In the genomic region with DNA sequence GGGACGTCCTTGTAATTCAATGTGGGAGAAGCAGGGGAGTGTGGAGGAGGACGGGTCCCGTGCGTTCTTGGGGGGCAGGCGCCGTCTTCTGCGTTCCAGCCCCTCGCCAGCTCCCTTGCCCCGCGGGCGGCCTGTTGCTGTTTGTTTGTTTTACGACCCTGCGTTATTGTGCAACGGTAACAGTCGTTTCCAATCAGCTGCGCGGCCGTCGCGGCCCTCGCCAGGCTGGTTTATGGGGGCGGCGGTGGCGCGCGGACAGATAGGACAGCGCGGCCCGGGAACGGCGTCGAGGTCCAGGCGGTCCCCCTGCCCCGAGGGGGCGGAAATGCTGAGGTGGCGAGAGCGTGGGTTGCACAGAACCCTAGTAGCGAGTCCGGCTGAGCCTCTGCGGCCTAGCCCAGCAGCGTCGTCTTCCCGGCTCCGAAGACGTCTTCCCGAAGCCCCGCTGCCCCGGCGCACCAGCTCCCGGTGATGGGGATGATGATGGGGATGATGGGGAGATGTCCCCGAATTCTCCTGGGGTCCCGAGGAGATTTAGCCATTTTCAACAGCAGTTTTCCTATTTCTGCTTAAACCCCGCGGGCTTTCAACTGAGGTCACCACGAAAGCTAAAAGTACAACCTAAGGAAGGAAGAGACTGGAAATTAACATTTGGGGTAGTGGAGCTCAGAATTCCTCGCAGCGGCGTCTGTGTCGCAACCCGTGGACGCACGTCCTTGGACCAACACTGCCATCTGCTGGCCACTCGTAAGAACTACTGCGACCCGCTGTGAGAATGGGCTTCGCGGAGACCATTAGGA, we compare ENCODE assay signal across 1 cellular context.
TF ChIP-seq lines count a peak whose summit lies in the region.

No MANE protein-coding gene starts in this region.

TF ChIP-seq in HepG2, 621 proteins besides CTCF, POLR2A, EP300 and RAD21 (continued from another document):
- peak; percentile 47; the same call in 1 of the 2 replicates for TF ChIP-seq ZBTB33 (CRISPR knock-in tag; IDR thresholded peaks at IDR 0.05)
- TF ChIP-seq ZNF263 (CRISPR knock-in tag; IDR thresholded peaks at IDR 0.05), result peak; percentile 51; the same call in 1 of the 2 replicates
- TF ChIP-seq ZNF350 (CRISPR knock-in tag; IDR thresholded peaks at IDR 0.05; ENCODE audit: borderline replicate concordance, low read depth), result no peak
- TF ChIP-seq ZNF205 (CRISPR knock-in tag; IDR thresholded peaks at IDR 0.05), result no peak
- 0 out of 2 replicates have a peak, but pooled peaks have one; percentile 5 for TF ChIP-seq BATF2 (CRISPR knock-in tag; IDR thresholded peaks at IDR 0.05)
- peak; percentile 38 for TF ChIP-seq TEAD3 (CRISPR knock-in tag; optimal IDR thresholded peaks at IDR 0.05; ENCODE audit: borderline replicate concordance)
- TF ChIP-seq, protein P1, sequence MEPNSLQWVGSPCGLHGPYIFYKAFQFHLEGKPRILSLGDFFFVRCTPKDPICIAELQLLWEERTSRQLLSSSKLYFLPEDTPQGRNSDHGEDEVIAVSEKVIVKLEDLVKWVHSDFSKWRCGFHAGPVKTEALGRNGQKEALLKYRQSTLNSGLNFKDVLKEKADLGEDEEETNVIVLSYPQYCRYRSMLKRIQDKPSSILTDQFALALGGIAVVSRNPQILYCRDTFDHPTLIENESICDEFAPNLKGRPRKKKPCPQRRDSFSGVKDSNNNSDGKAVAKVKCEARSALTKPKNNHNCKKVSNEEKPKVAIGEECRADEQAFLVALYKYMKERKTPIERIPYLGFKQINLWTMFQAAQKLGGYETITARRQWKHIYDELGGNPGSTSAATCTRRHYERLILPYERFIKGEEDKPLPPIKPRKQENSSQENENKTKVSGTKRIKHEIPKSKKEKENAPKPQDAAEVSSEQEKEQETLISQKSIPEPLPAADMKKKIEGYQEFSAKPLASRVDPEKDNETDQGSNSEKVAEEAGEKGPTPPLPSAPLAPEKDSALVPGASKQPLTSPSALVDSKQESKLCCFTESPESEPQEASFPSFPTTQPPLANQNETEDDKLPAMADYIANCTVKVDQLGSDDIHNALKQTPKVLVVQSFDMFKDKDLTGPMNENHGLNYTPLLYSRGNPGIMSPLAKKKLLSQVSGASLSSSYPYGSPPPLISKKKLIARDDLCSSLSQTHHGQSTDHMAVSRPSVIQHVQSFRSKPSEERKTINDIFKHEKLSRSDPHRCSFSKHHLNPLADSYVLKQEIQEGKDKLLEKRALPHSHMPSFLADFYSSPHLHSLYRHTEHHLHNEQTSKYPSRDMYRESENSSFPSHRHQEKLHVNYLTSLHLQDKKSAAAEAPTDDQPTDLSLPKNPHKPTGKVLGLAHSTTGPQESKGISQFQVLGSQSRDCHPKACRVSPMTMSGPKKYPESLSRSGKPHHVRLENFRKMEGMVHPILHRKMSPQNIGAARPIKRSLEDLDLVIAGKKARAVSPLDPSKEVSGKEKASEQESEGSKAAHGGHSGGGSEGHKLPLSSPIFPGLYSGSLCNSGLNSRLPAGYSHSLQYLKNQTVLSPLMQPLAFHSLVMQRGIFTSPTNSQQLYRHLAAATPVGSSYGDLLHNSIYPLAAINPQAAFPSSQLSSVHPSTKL (CRISPR knock-in tag; IDR thresholded peaks at IDR 0.05), result peak; percentile 33; the same call in 1 of the 2 replicates
- 0 out of 2 replicates have a peak, but pooled peaks have one; percentile 84 for TF ChIP-seq ZNF547 (CRISPR knock-in tag; IDR thresholded peaks at IDR 0.05)
- peak; percentile 38; the same call in 1 of the 2 replicates for TF ChIP-seq ZNF337 (CRISPR knock-in tag; IDR thresholded peaks at IDR 0.05; ENCODE audit: borderline replicate concordance, low read depth)
- 0 out of 2 replicates have a peak, but pooled peaks have one; percentile 15 for TF ChIP-seq ZNF598 (CRISPR knock-in tag; IDR thresholded peaks at IDR 0.05; ENCODE audit: borderline replicate concordance)
- peak; percentile 43; the same call in 1 of the 2 replicates for TF ChIP-seq ZNF430 (CRISPR knock-in tag; IDR thresholded peaks at IDR 0.05)
- no peak for TF ChIP-seq ZNF616 (CRISPR knock-in tag; IDR thresholded peaks at IDR 0.05; ENCODE audit: low read depth)
- 0 out of 2 replicates have a peak, but pooled peaks have one; percentile 20 for TF ChIP-seq EED (CRISPR knock-in tag; IDR thresholded peaks at IDR 0.05)
- 0 out of 2 replicates have a peak, but pooled peaks have one; percentile 61 for TF ChIP-seq ZNF713 (CRISPR knock-in tag; IDR thresholded peaks at IDR 0.05)
- TF ChIP-seq ZNF724P (CRISPR knock-in tag; IDR thresholded peaks at IDR 0.05; ENCODE audit: borderline replicate concordance), result 0 out of 2 replicates have a peak, but pooled peaks have one; percentile 36
- 0 out of 4 replicates have a peak, but pooled peaks of 1 of the 2 experiments have one; percentile 24 for TF ChIP-seq HMGXB4 (CRISPR knock-in tag; IDR thresholded peaks at IDR 0.05; ENCODE audit: borderline replicate concordance in 1 of 2, low read depth in 1 of 2)
- no peak for TF ChIP-seq ZNF30 (CRISPR knock-in tag; IDR thresholded peaks at IDR 0.05)
- TF ChIP-seq STAG1 (CRISPR knock-in tag; IDR thresholded peaks at IDR 0.05), result peak; percentile 95
- no peak for TF ChIP-seq GTF2F1 (IDR thresholded peaks at IDR 0.05; ENCODE audit: low read length)
- TF ChIP-seq SALL1 (CRISPR knock-in tag; IDR thresholded peaks at IDR 0.05), result 0 out of 2 replicates have a peak, but pooled peaks have one; percentile 25
- TF ChIP-seq, protein P2, sequence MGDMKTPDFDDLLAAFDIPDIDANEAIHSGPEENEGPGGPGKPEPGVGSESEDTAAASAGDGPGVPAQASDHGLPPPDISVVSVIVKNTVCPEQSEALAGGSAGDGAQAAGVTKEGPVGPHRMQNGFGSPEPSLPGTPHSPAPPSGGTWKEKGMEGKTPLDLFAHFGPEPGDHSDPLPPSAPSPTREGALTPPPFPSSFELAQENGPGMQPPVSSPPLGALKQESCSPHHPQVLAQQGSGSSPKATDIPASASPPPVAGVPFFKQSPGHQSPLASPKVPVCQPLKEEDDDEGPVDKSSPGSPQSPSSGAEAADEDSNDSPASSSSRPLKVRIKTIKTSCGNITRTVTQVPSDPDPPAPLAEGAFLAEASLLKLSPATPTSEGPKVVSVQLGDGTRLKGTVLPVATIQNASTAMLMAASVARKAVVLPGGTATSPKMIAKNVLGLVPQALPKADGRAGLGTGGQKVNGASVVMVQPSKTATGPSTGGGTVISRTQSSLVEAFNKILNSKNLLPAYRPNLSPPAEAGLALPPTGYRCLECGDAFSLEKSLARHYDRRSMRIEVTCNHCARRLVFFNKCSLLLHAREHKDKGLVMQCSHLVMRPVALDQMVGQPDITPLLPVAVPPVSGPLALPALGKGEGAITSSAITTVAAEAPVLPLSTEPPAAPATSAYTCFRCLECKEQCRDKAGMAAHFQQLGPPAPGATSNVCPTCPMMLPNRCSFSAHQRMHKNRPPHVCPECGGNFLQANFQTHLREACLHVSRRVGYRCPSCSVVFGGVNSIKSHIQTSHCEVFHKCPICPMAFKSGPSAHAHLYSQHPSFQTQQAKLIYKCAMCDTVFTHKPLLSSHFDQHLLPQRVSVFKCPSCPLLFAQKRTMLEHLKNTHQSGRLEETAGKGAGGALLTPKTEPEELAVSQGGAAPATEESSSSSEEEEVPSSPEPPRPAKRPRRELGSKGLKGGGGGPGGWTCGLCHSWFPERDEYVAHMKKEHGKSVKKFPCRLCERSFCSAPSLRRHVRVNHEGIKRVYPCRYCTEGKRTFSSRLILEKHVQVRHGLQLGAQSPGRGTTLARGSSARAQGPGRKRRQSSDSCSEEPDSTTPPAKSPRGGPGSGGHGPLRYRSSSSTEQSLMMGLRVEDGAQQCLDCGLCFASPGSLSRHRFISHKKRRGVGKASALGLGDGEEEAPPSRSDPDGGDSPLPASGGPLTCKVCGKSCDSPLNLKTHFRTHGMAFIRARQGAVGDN (CRISPR knock-in tag; IDR thresholded peaks at IDR 0.05), result peak; percentile 19; the same call in 1 of the 2 replicates
- 0 out of 2 replicates have a peak, but pooled peaks have one; percentile 31 for TF ChIP-seq ZNF766 (CRISPR knock-in tag; IDR thresholded peaks at IDR 0.05; ENCODE audit: borderline replicate concordance)
- no peak for TF ChIP-seq AHR (CRISPR knock-in tag; IDR thresholded peaks at IDR 0.05)
- peak; percentile 52 for TF ChIP-seq ZNF800 (CRISPR knock-in tag; IDR thresholded peaks at IDR 0.05)
- 0 out of 2 replicates have a peak, but pooled peaks have one; percentile 19 for TF ChIP-seq ZNF12 (CRISPR knock-in tag; IDR thresholded peaks at IDR 0.05)
- 0 out of 2 replicates have a peak, but pooled peaks have one; percentile 0 for TF ChIP-seq ZSCAN25 (CRISPR knock-in tag; IDR thresholded peaks at IDR 0.05)
- TF ChIP-seq TSC22D2 (CRISPR knock-in tag; IDR thresholded peaks at IDR 0.05; ENCODE audit: borderline replicate concordance), result no peak
- TF ChIP-seq, protein P3, sequence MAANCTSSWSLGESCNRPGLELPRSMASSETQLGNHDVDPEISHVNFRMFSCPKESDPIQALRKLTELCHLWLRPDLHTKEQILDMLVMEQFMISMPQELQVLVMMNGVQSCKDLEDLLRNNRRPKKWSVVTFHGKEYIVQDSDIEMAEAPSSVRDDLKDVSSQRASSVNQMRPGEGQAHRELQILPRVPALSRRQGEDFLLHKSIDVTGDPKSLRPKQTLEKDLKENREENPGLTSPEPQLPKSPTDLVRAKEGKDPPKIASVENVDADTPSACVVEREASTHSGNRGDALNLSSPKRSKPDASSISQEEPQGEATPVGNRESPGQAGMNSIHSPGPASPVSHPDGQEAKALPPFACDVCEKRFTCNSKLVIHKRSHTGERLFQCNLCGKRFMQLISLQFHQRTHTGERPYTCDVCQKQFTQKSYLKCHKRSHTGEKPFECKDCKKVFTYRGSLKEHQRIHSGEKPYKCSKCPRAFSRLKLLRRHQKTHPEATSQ (CRISPR knock-in tag; IDR thresholded peaks at IDR 0.05; ENCODE audit: borderline replicate concordance), result no peak
- peak; percentile 56; the same call in 1 of the 2 replicates for TF ChIP-seq KDM2A (CRISPR knock-in tag; IDR thresholded peaks at IDR 0.05; ENCODE audit: borderline replicate concordance, low read depth)
- peak; percentile 95 for TF ChIP-seq CEBPG (CRISPR knock-in tag; IDR thresholded peaks at IDR 0.05)
- no peak for TF ChIP-seq ZNF607 (CRISPR knock-in tag; IDR thresholded peaks at IDR 0.05; ENCODE audit: borderline replicate concordance)
- TF ChIP-seq ZNF552 (CRISPR knock-in tag; IDR thresholded peaks at IDR 0.05; ENCODE audit: borderline replicate concordance), result no peak
- TF ChIP-seq, protein P4, sequence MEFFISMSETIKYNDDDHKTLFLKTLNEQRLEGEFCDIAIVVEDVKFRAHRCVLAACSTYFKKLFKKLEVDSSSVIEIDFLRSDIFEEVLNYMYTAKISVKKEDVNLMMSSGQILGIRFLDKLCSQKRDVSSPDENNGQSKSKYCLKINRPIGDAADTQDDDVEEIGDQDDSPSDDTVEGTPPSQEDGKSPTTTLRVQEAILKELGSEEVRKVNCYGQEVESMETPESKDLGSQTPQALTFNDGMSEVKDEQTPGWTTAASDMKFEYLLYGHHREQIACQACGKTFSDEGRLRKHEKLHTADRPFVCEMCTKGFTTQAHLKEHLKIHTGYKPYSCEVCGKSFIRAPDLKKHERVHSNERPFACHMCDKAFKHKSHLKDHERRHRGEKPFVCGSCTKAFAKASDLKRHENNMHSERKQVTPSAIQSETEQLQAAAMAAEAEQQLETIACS (CRISPR knock-in tag; IDR thresholded peaks at IDR 0.05), result no peak
- TF ChIP-seq ATF1 (CRISPR knock-in tag; IDR thresholded peaks at IDR 0.05), result no peak
